8 cellular contexts compared by ENCODE assay signal in genomic region chr1:204493145-204493881, GRCh38. TPM values are rescaled to one million over a fixed set of nuclear protein-coding genes. Genes with fewer than 3 reads are reported as not detected.
DNase-seq lines count a peak whose midpoint lies in the region; ATAC-seq and TF ChIP-seq lines count a peak whose summit lies in the region.

No MANE protein-coding gene starts in this region.

- ATAC-seq in GM21423 (IDR thresholded peaks at IDR 0.05; ENCODE audit: unreplicated experiment): no peak

- H3K36me3 ChIP-seq in HEK293 (ENCODE audit: control insufficient read depth in 2 of 2, insufficient read depth in 1 of 2, low read length in 2 of 2) (no peaks in the 10 kb centered on the region), endocrine pancreas (ENCODE audit: control insufficient read depth, insufficient read depth, low read length) (no peaks in the 10 kb centered on the region)

- CTCF ChIA-PET in HEK293 (lab: Yijun Ruan, JAX): interaction anchor here (0.5 to 19.1 kb wide), 14 partner anchors 8 to 314 kb away, joined by 3 to 314 read pairs (median 6); no protein-coding TSS in a partner anchor

- H3K27ac ChIP-seq in HEK293 (ENCODE audit: extremely low read depth, low read depth, low read length): peak overlapping the region; percentile 90

- peak overlapping the region; percentile 80 for H3K4me3 ChIP-seq in HEK293 (ENCODE audit: low read depth, low read length)
- H3K4me3 ChIP-seq in endocrine pancreas (ENCODE audit: control insufficient read depth, insufficient read depth, low read length): peak overlapping the region; percentile 71
- H3K4me3 ChIP-seq in mononuclear cell (ENCODE audit: low read length): peak overlapping the region; percentile 67

- DNase-seq in Ammon's horn (ENCODE audit: low spot score) (peak; percentile 58), SW480 (ENCODE audit: low spot score) (peak; percentile 88), ureter (ENCODE audit: low spot score) (peak; percentile 92), SW 1271 (lab: John Stamatoyannopoulos, UW) (no peak)

- POLR2A ChIA-PET in HEK293 (lab: Yijun Ruan, JAX): interaction anchor here (0.6 to 4.2 kb wide), 12 partner anchors 8 to 123 kb away, joined by 3 to 20 read pairs (median 6); partner anchors contain the start of gene MDM4

- H3K9me3 ChIP-seq in HEK293 (ENCODE audit: control insufficient read depth, insufficient read depth, low read depth, low read length): no peaks in the 10 kb centered on the region
- H3K9me3 ChIP-seq in endocrine pancreas (ENCODE audit: control insufficient read depth, low read length): no peaks in the 10 kb centered on the region
- no peaks in the 10 kb centered on the region for H3K9me3 ChIP-seq in mononuclear cell (ENCODE audit: low read depth, low read length)

- no peak for TF ChIP-seq CTCF in HEK293 (tag by site-specific recombination; IDR thresholded peaks at IDR 0.05)

- H3K9ac ChIP-seq in endocrine pancreas (ENCODE audit: control insufficient read depth, insufficient read depth, low read length): peak overlapping the region; percentile 84

- H3K27me3 ChIP-seq in endocrine pancreas (ENCODE audit: control insufficient read depth, insufficient read depth, low read length) (no peaks in the 10 kb centered on the region), mononuclear cell (ENCODE audit: insufficient read depth, low read length) (peaks cover 2% of the 10 kb centered on the region)

- H3K4me1 ChIP-seq in HEK293 (ENCODE audit: control insufficient read depth, insufficient read depth, low read length) (peaks cover 5% of the 10 kb centered on the region), endocrine pancreas (ENCODE audit: control insufficient read depth, insufficient read depth, low read length) (peaks cover 6% of the 10 kb centered on the region), mononuclear cell (ENCODE audit: insufficient read depth, low read length) (peaks cover 54% of the 10 kb centered on the region)

TF ChIP-seq in HEK293, 187 proteins besides CTCF, POLR2A, EP300 and RAD21:
- TF ChIP-seq ZNF239 (tag by site-specific recombination; IDR thresholded peaks at IDR 0.05) (no peak), OSR2 (tag by site-specific recombination; IDR thresholded peaks at IDR 0.05) (0 out of 2 replicates have a peak, but pooled peaks have one; percentile 34), ZBTB48 (tag by site-specific recombination; IDR thresholded peaks at IDR 0.05) (0 out of 2 replicates have a peak, but pooled peaks have one; percentile 59), ZNF792 (tag by site-specific recombination; IDR thresholded peaks at IDR 0.05) (0 out of 2 replicates have a peak, but pooled peaks have one; percentile 34), ZBTB17 (tag by site-specific recombination; IDR thresholded peaks at IDR 0.05) (peak; percentile 23; the same call in 1 of the 2 replicates), ZBTB20 (tag by site-specific recombination; IDR thresholded peaks at IDR 0.05) (no peak), KLF17 (tag by site-specific recombination; IDR thresholded peaks at IDR 0.05) (peak; percentile 95), ZNF398 (tag by site-specific recombination; IDR thresholded peaks at IDR 0.05) (peak; percentile 61), TCF7L2 (IDR thresholded peaks at IDR 0.05; ENCODE audit: borderline replicate concordance, low read depth, low read length) (peak; percentile 97), ZIC2 (tag by site-specific recombination; IDR thresholded peaks at IDR 0.05) (peak; percentile 64), SP7 (tag by site-specific recombination; IDR thresholded peaks at IDR 0.05) (peak; percentile 10; the same call in 1 of the 2 replicates), ZSCAN4 (tag by site-specific recombination; IDR thresholded peaks at IDR 0.05) (peak; percentile 96), ZNF768 (tag by site-specific recombination; IDR thresholded peaks at IDR 0.05) (no peak), KLF1 (tag by site-specific recombination; IDR thresholded peaks at IDR 0.05) (peak; percentile 96)

RNA-seq across cellular contexts. Expression of gene PIK3C2B, which starts 1.3 kb away (rescaled TPM):
- total RNA-seq in mononuclear cell (18.1 TPM), ureter (146 TPM)

RNA-seq across cellular contexts. Expression of gene MDM4, which starts 22.9 kb away (rescaled TPM):
- total RNA-seq in mononuclear cell (169 TPM), ureter (145 TPM)

Comparison
In these comparisons a context has a peak if more than half of its experiments do, and no peak if none do; other contexts are left out.
1. DNase-seq: peak in Ammon's horn (single experiment), SW480 (single experiment) and ureter (single experiment); none in SW 1271 (0 of 2).
2. Peak in every context shown above with its lines, with median percentiles within 50 percentile points of each other: H3K4me3 ChIP-seq.